3 cellular contexts compared by ENCODE assay signal in genomic region chr7:23193650-23194227, GRCh38.
TF ChIP-seq lines count a peak whose summit lies in the region.

No MANE protein-coding gene starts in this region.

TF ChIP-seq in WTC11, 78 proteins besides CTCF, POLR2A, EP300 and RAD21:
- TF ChIP-seq PRDM15 (CRISPR knock-in tag; IDR thresholded peaks at IDR 0.05), result peak; percentile 84

TF ChIP-seq in K562, 482 proteins besides CTCF, POLR2A, EP300 and RAD21:
- TF ChIP-seq POLR2G (IDR thresholded peaks at IDR 0.05; ENCODE audit: low read depth, low read length) (peak; percentile 60; the same call in 1 of the 2 replicates), NFYB (IDR thresholded peaks at IDR 0.05; ENCODE audit: extremely low read depth, insufficient read length) (peak; percentile 0), ZBTB33 (CRISPR knock-in tag; IDR thresholded peaks at IDR 0.05) (0 out of 2 replicates have a peak, but pooled peaks have one; percentile 51), RBFOX2 (IDR thresholded peaks at IDR 0.05; ENCODE audit: low read depth, low read length) (peak; percentile 30; the same call in 1 of the 2 replicates)

TF ChIP-seq in HepG2, 621 proteins besides CTCF, POLR2A, EP300 and RAD21:
- TF ChIP-seq PRDM15 (CRISPR knock-in tag; IDR thresholded peaks at IDR 0.05), result 0 out of 2 replicates have a peak, but pooled peaks have one; percentile 23
